28 cellular contexts compared by ENCODE assay signal in the genomic region with DNA sequence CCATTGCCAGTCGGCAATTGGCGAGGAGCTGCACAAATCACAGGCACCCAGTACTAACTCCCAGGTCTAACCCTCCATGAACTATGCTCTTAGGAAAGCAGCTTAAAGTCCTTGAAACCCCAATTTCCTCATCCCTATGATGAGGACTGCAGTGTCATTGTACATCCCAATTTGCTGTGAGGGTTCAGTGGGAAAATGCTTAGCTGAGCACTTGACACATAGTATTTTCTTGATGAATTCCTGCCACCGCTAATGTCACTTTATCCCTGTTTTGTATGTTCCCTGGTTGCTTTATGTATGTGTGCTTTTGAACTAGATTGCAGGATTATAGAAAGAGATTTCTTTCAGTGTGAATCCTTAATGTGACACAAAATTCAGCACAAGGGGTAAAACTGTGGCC.
DNase-seq lines count a peak whose midpoint lies in the region; ATAC-seq, FAIRE-seq and TF ChIP-seq lines count a peak whose summit lies in the region.
"Had no signal": no experiment of that assay in that cellular context is flagged by ENCODE, and none has a peak within 500 bp of the region (broad histone marks: within the 10 kb centered on the region; RNA-seq: fewer than 3 reads in every experiment).

No MANE protein-coding gene starts in this region.

- peaks cover 8% of the 10 kb centered on the region for H3K36me3 Mint-ChIP-seq in glutamatergic neuron (ENCODE audit: unreplicated experiment)
- H3K36me3 Mint-ChIP-seq: CD14-positive monocyte; CD4-positive, alpha-beta memory T cell; CD4-positive, CD25-positive, alpha-beta regulatory T cell; CD8-positive, alpha-beta memory T cell had no signal

- TF ChIP-seq POLR2A in A549 (IDR thresholded peaks at IDR 0.05; ENCODE audit: low read length) (no peak), K562 (conservative IDR thresholded peaks at IDR 0.05) (no peak)

- no peak overlapping the region for H3K9ac ChIP-seq in K562 (ENCODE audit: insufficient read depth in 1 of 2, low read depth in 2 of 2, low read length in 2 of 2)
- H3K9ac ChIP-seq: BLaER1 had no signal

- intact Hi-C loops in K562 (cut with micrococcal nuclease): no loop called here

- BruUV-seq in K562 (replicated peaks; lab: Mats Ljungman, UMichigan): no TSS peak

- H2AFZ ChIP-seq in K562 (ENCODE audit: low read depth, low read length): no peak overlapping the region

- TF ChIP-seq RAD21 in A549 (conservative IDR thresholded peaks at IDR 0.05 in 1 of 2, IDR thresholded peaks at IDR 0.05 in 1 of 2) (no peak), K562 (CRISPR knock-in tag; conservative IDR thresholded peaks at IDR 0.05 in 1 of 2, IDR thresholded peaks at IDR 0.05 in 1 of 2) (no peak)

- H3K4me3 Mint-ChIP-seq in glutamatergic neuron (ENCODE audit: unreplicated experiment): no peak overlapping the region
- H3K4me3 Mint-ChIP-seq: CD14-positive monocyte; CD4-positive, alpha-beta memory T cell; CD4-positive, CD25-positive, alpha-beta regulatory T cell; CD8-positive, alpha-beta memory T cell had no signal

- POLR2A ChIA-PET in A549 (lab: Yijun Ruan, JAX) (no interaction called here), K562 (lab: Yijun Ruan, JAX) (no interaction called here)

- H3K4me2 ChIP-seq in A549: no peak overlapping the region
- no peak overlapping the region for H3K4me2 ChIP-seq in K562 (ENCODE audit: insufficient read depth, low read length)
- H3K4me2 ChIP-seq: BLaER1 had no signal

- no peaks in the 10 kb centered on the region for H3K36me3 ChIP-seq in K562 (ENCODE audit: control insufficient read depth, insufficient read depth, low read length)
- H3K36me3 ChIP-seq: BE2C, BLaER1 had no signal

- no peaks in the 10 kb centered on the region for H3K9me1 ChIP-seq in K562 (ENCODE audit: control insufficient read depth, insufficient read depth, low read length)

- in situ Hi-C loops in K562 (cut with MboI): no loop called here

- WGBS in A549 (ENCODE audit: missing lambda C conversion rate): 15% methylated on average over 3 of the region's 3 CpGs
- 0% methylated on average over 3 of the region's 3 CpGs for WGBS in K562 (ENCODE audit: insufficient coverage, low coverage, missing lambda C conversion rate)

- H3K9me3 Mint-ChIP-seq in glutamatergic neuron (ENCODE audit: unreplicated experiment): peaks cover 1% of the 10 kb centered on the region

- CTCF ChIA-PET in A549 (lab: Yijun Ruan, JAX) (no interaction called here), K562 (lab: Yijun Ruan, JAX; ENCODE audit: low intra/inter-chr PET ratio) (no interaction called here)

- peaks cover 2% of the 10 kb centered on the region for H3K27me3 Mint-ChIP-seq in glutamatergic neuron (ENCODE audit: unreplicated experiment)
- H3K27me3 Mint-ChIP-seq: CD4-positive, alpha-beta memory T cell; CD4-positive, CD25-positive, alpha-beta regulatory T cell had no signal

- no peaks in the 10 kb centered on the region for H3K27me3 ChIP-seq in K562 (ENCODE audit: control insufficient read depth in 2 of 2, insufficient read depth in 2 of 2, low read length in 2 of 2)
- H3K27me3 ChIP-seq: BE2C, BLaER1 had no signal

- H3K27ac Mint-ChIP-seq in glutamatergic neuron (ENCODE audit: unreplicated experiment): peak overlapping the region; percentile 36
- H3K27ac Mint-ChIP-seq: CD4-positive, alpha-beta memory T cell; CD4-positive, CD25-positive, alpha-beta regulatory T cell; CD8-positive, alpha-beta memory T cell had no signal

- DNase-seq in NCI-H82 (lab: John Stamatoyannopoulos, UW): peak; percentile 36
- no peak for DNase-seq in NCI-H82 treated with DMSO at 0.1 percent for 48 hours (lab: John Stamatoyannopoulos, UW; ENCODE audit: unreplicated experiment)
- DNase-seq in A549 (ENCODE audit: low read depth in 1 of 2, low spot score in 1 of 2): no peak
- no peak for DNase-seq in K562 (ENCODE audit: extremely low read depth in 1 of 4, low spot score in 3 of 4)
- no peak for DNase-seq in glutamatergic neuron
- DNase-seq in activated CD8-positive, alpha-beta memory T cell treated with anti-CD3 and anti-CD28 coated beads for 24 hours: no peak
- DNase-seq in SHP77 (lab: John Stamatoyannopoulos, UW): no peak
- DNase-seq: ACHN; BE2C; C1 segment of cervical spinal cord; CD4-positive, alpha-beta memory T cell; CD4-positive, CD25-positive, alpha-beta regulatory T cell; CD8-positive, alpha-beta memory T cell; COR-L47; DMS 273 treated with DMSO at 0.1 percent for 48 hours; DMS153; DMS53; DMS79; DND-41; EL; GDM1 had no signal

- TF ChIP-seq CTCF in A549 (IDR thresholded peaks at IDR 0.05) (no peak), K562 (IDR thresholded peaks at IDR 0.05 in 2 of 3, conservative IDR thresholded peaks at IDR 0.05 in 1 of 3; ENCODE audit: insufficient read depth in 2 of 3, low read depth in 1 of 3, low read length in 3 of 3) (no peak), glutamatergic neuron (IDR thresholded peaks at IDR 0.05; ENCODE audit: partially characterized antibody, unreplicated experiment) (no peak)

- ATAC-seq in A549 (no peak), K562 (no peak), GM21423 (IDR thresholded peaks at IDR 0.05; ENCODE audit: unreplicated experiment) (no peak)
- ATAC-seq: GM12878 had no signal

- H3K79me2 ChIP-seq in K562 (ENCODE audit: control insufficient read depth, insufficient read depth, low read length): no peaks in the 10 kb centered on the region

- no peaks in the 10 kb centered on the region for H3K4me1 Mint-ChIP-seq in glutamatergic neuron (ENCODE audit: low read depth, unreplicated experiment)
- H3K4me1 Mint-ChIP-seq: CD14-positive monocyte; CD4-positive, alpha-beta memory T cell; CD4-positive, CD25-positive, alpha-beta regulatory T cell; CD8-positive, alpha-beta memory T cell had no signal

- no peaks in the 10 kb centered on the region for H3K4me1 ChIP-seq in A549
- no peaks in the 10 kb centered on the region for H3K4me1 ChIP-seq in K562 (replicated peaks in 1 of 2; ENCODE audit: control insufficient read depth in 2 of 2, insufficient read depth in 2 of 2, low read length in 2 of 2)
- H3K4me1 ChIP-seq: BE2C, BLaER1 had no signal

- no peak for TF ChIP-seq EP300 in A549 (IDR thresholded peaks at IDR 0.05)
- no peak for TF ChIP-seq EP300 in K562 (IDR thresholded peaks at IDR 0.05; ENCODE audit: low read length)

- H4K20me1 ChIP-seq in K562 (replicated peaks; ENCODE audit: control insufficient read depth, insufficient read depth, low read length): no peaks in the 10 kb centered on the region
- H4K20me1 ChIP-seq: BLaER1 had no signal

- H3K9me3 ChIP-seq in A549 (no peaks in the 10 kb centered on the region), K562 (replicated peaks; ENCODE audit: control insufficient read depth, insufficient read depth, low read depth, low read length) (no peaks in the 10 kb centered on the region)
- H3K9me3 ChIP-seq: BE2C, BLaER1 had no signal

- H3K4me3 ChIP-seq in A549 (no peak overlapping the region), K562 (no peak overlapping the region)
- H3K4me3 ChIP-seq: BLaER1, GM12878 had no signal

- no peak overlapping the region for H3K27ac ChIP-seq in A549
- H3K27ac ChIP-seq in K562 (ENCODE audit: extremely low read depth, low read depth, low read length): no peak overlapping the region
- H3K27ac ChIP-seq: 22Rv1, BLaER1 had no signal

- no peak for FAIRE-seq in A549 (lab: Jason Lieb, UNC)
- FAIRE-seq in K562 (lab: Jason Lieb, UNC): no peak
- FAIRE-seq: GM12878, GM12892, GM18507 had no signal

TF ChIP-seq in A549, 52 proteins besides CTCF, POLR2A, EP300 and RAD21:
- TF ChIP-seq MAFK (IDR thresholded peaks at IDR 0.05; ENCODE audit: partially characterized antibody) (peak; percentile 81), JUNB (IDR thresholded peaks at IDR 0.05) (no peak), HOXA7 (CRISPR knock-in tag; IDR thresholded peaks at IDR 0.05) (no peak), BHLHE40 (IDR thresholded peaks at IDR 0.05; ENCODE audit: low read depth, low read length) (no peak), PHF8 (IDR thresholded peaks at IDR 0.05; ENCODE audit: borderline replicate concordance, low read depth) (no peak)
- TF ChIP-seq, protein P1, sequence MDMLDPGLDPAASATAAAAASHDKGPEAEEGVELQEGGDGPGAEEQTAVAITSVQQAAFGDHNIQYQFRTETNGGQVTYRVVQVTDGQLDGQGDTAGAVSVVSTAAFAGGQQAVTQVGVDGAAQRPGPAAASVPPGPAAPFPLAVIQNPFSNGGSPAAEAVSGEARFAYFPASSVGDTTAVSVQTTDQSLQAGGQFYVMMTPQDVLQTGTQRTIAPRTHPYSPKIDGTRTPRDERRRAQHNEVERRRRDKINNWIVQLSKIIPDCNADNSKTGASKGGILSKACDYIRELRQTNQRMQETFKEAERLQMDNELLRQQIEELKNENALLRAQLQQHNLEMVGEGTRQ (IDR thresholded peaks at IDR 0.05): no peak

TF ChIP-seq in K562, 482 proteins besides CTCF, POLR2A, EP300 and RAD21:
- TF ChIP-seq MAFG (tag; conservative IDR thresholded peaks at IDR 0.05) (peak; percentile 55; the same call in 1 of the 2 replicates), ZNF316 (IDR thresholded peaks at IDR 0.05) (peak; percentile 60), C11orf30 (IDR thresholded peaks at IDR 0.05; ENCODE audit: low read depth) (peak; percentile 53), MAFF (IDR thresholded peaks at IDR 0.05; ENCODE audit: low read length) (peak; percentile 67), MAFK (IDR thresholded peaks at IDR 0.05; ENCODE audit: low read length) (peak; percentile 72), ARNT (IDR thresholded peaks at IDR 0.05) (no peak)
